In the genomic region with DNA sequence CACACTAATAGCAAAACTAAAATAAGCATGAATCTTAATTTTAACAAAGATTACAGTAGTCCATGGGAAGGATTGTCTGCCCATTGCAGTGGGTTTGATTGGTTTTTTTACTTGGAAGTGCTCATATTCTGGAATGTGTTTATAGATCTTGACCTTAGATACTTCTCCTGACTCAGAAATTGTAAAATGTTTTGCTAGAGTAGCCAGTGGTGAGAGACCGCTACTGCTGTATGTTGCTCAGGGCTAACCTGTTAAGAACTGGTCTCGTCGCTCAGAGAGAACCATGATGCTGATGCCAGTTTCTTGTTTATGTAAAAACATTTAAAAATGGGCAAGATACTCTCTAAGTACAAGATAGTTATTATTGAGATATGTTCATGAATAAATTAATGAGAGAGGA, we compare ENCODE assay signal across 19 cellular contexts.
A peak's percentile ranks its signal among the peaks of the same experiment; 100 is the strongest.
DNase-seq lines count a peak whose midpoint lies in the region; ATAC-seq and TF ChIP-seq lines count a peak whose summit lies in the region.
"Had no signal": no experiment of that assay in that cellular context is flagged by ENCODE, and none has a peak within 500 bp of the region (broad histone marks: within the 10 kb centered on the region; RNA-seq: fewer than 3 reads in every experiment).

No MANE protein-coding gene starts in this region.

- no peak overlapping the region for H3K4me2 ChIP-seq in mammary epithelial cell (ENCODE audit: insufficient read depth, low read depth, low read length)

- BruUV-seq in mammary epithelial cell (replicated peaks; lab: Mats Ljungman, UMichigan) = no TSS peak

- H3K27ac ChIP-seq in mammary epithelial cell (ENCODE audit: insufficient read depth, low read depth, low read length) (no peak overlapping the region), breast epithelium (no peak overlapping the region), mesodermal cell (ENCODE audit: low read depth, low read length, severe bottlenecking) (peak overlapping the region; percentile 62), ovary (no peak overlapping the region)
- H3K27ac ChIP-seq: 22Rv1, neural progenitor cell had no signal

- CTCF ChIA-PET in mammary epithelial cell (lab: Charles Lee; ENCODE audit: low non-redundant PET) = no interaction called here

- H3K4me3 ChIP-seq in mammary epithelial cell (replicated peaks in 1 of 3; ENCODE audit: insufficient read depth in 1 of 3, low read depth in 2 of 3, low read length in 3 of 3) = no peak overlapping the region
- H3K4me3 ChIP-seq in breast epithelium = no peak overlapping the region
- H3K4me3 ChIP-seq in astrocyte of the spinal cord (ENCODE audit: low read depth, low read length) = no peak overlapping the region
- no peak overlapping the region for H3K4me3 ChIP-seq in mesodermal cell (ENCODE audit: extremely low read depth, insufficient read depth, low read length, poor library complexity, severe bottlenecking)
- no peak overlapping the region for H3K4me3 ChIP-seq in mucosa of descending colon
- no peak overlapping the region for H3K4me3 ChIP-seq in ovary
- H3K4me3 ChIP-seq: esophagus squamous epithelium, neural progenitor cell had no signal

- TF ChIP-seq CTCF in mammary epithelial cell (conservative IDR thresholded peaks at IDR 0.05 in 1 of 2, IDR thresholded peaks at IDR 0.05 in 1 of 2; ENCODE audit: extremely low read depth in 1 of 2, insufficient read depth in 1 of 2, low read depth in 1 of 2, low read length in 2 of 2) (no peak), breast epithelium (IDR thresholded peaks at IDR 0.05) (no peak), astrocyte of the spinal cord (IDR thresholded peaks at IDR 0.05; ENCODE audit: low read depth, low read length) (no peak), mucosa of descending colon (IDR thresholded peaks at IDR 0.05) (no peak), ovary (IDR thresholded peaks at IDR 0.05) (no peak)

- no peaks in the 10 kb centered on the region for H3K9me3 ChIP-seq in mammary epithelial cell (replicated peaks; ENCODE audit: insufficient read depth, low read length)
- H3K9me3 ChIP-seq in breast epithelium = no peaks in the 10 kb centered on the region
- no peaks in the 10 kb centered on the region for H3K9me3 ChIP-seq in mesodermal cell (ENCODE audit: control insufficient read depth, low read length)
- no peaks in the 10 kb centered on the region for H3K9me3 ChIP-seq in mucosa of descending colon
- H3K9me3 ChIP-seq in ovary = no peaks in the 10 kb centered on the region
- H3K9me3 ChIP-seq: esophagus squamous epithelium had no signal

- peaks cover 52% of the 10 kb centered on the region for H3K4me1 ChIP-seq in mammary epithelial cell (ENCODE audit: insufficient read depth, low read length)
- H3K4me1 ChIP-seq in breast epithelium = no peaks in the 10 kb centered on the region
- H3K4me1 ChIP-seq in mesodermal cell (ENCODE audit: control insufficient read depth, insufficient read depth, low read length, poor library complexity, severe bottlenecking) = peaks cover 49% of the 10 kb centered on the region
- peaks cover 3% of the 10 kb centered on the region for H3K4me1 ChIP-seq in mucosa of descending colon (ENCODE audit: low read depth)
- peaks cover 2% of the 10 kb centered on the region for H3K4me1 ChIP-seq in ovary (ENCODE audit: insufficient read depth)

- TF ChIP-seq POLR2A in breast epithelium (IDR thresholded peaks at IDR 0.05) (no peak), ovary (IDR thresholded peaks at IDR 0.05) (no peak)

- intact Hi-C loops in mammary epithelial cell (cut with micrococcal nuclease) (no loop called here), breast epithelium (cut with DNase I; ENCODE audit: low total_unique reads) (no loop called here), mucosa of descending colon (cut with DNase I, micrococcal nuclease) (no loop called here), ovary (cut with DNase I) (no loop called here)

- H3K36me3 ChIP-seq in mammary epithelial cell (ENCODE audit: insufficient read depth, low read length) (no peaks in the 10 kb centered on the region), breast epithelium (no peaks in the 10 kb centered on the region), mesodermal cell (ENCODE audit: control insufficient read depth, insufficient read depth, low read length) (no peaks in the 10 kb centered on the region), mucosa of descending colon (ENCODE audit: low read depth) (no peaks in the 10 kb centered on the region), ovary (no peaks in the 10 kb centered on the region)
- H3K36me3 ChIP-seq: esophagus squamous epithelium, neural progenitor cell had no signal

- ATAC-seq in HG03280 (IDR thresholded peaks at IDR 0.05; ENCODE audit: unreplicated experiment) (no peak), mucosa of descending colon (no peak)
- ATAC-seq: activated CD8-positive, alpha-beta T cell treated with anti-CD3 and anti-CD28 coated beads for 36 hours; activated T-helper 17 cell treated with anti-CD3 and anti-CD28 coated beads, Interleukin-2, amount 50 U/mL, for 72 hours had no signal

- DNase-seq in mammary epithelial cell = peak; percentile 23
- DNase-seq in breast epithelium (ENCODE audit: low spot score in 2 of 2) = no peak
- peak; percentile 78 for DNase-seq in astrocyte of the spinal cord (ENCODE audit: low read depth, low spot score)
- DNase-seq in NCI-H82 (lab: John Stamatoyannopoulos, UW) = no peak
- DNase-seq in mucosa of descending colon = no peak
- DNase-seq in ovary = no peak
- DNase-seq: activated CD8-positive, alpha-beta T cell treated with anti-CD3 and anti-CD28 coated beads for 36 hours; anterior cingulate cortex; esophagus squamous epithelium; GDM1; NCI-H1930; NCI-H510A treated with DMSO at 0.1 percent for 48 hours; small intestine; stimulated activated naive CD4-positive, alpha-beta T cell had no signal

- in situ Hi-C loops in mammary epithelial cell (cut with MboI; ENCODE audit: low sequenced_read_pairs in 2 of 2) = no loop called here
- in situ Hi-C loops in astrocyte of the spinal cord (cut with HindIII; ENCODE audit: low sequenced_read_pairs) = no loop called here

- TF ChIP-seq EP300 in ovary (IDR thresholded peaks at IDR 0.05) = no peak

- dilution Hi-C loops in mammary epithelial cell (cut with HindIII; ENCODE audit: low sequenced_read_pairs) = no loop called here

- 98% methylated on average over 3 of the region's 3 CpGs for WGBS in mammary epithelial cell (ENCODE audit: low coverage, missing lambda C conversion rate)
- WGBS in mesodermal cell (ENCODE audit: insufficient coverage in 2 of 2), 2 experiments = 95 to 100% methylated on average over 1 to 3 of the region's 3 CpGs
- 70 to 82% (median 73%) methylated on average over 3 of the region's 3 CpGs for WGBS in ovary, 3 donors

- no peaks in the 10 kb centered on the region for H4K20me1 ChIP-seq in mammary epithelial cell (ENCODE audit: insufficient read depth, low read length)

- H3K9ac ChIP-seq in mammary epithelial cell (ENCODE audit: insufficient read depth, low read length) = no peak overlapping the region
- H3K9ac ChIP-seq: neural progenitor cell had no signal

- H3K27me3 ChIP-seq in mammary epithelial cell (ENCODE audit: insufficient read depth, low read length) = no peaks in the 10 kb centered on the region
- H3K27me3 ChIP-seq in breast epithelium = no peaks in the 10 kb centered on the region
- H3K27me3 ChIP-seq in ovary = no peaks in the 10 kb centered on the region
- H3K27me3 ChIP-seq: esophagus squamous epithelium, neural progenitor cell had no signal

- H2AFZ ChIP-seq in mammary epithelial cell (ENCODE audit: low read depth, low read length) = no peak overlapping the region
- H2AFZ ChIP-seq: neural progenitor cell had no signal

- peaks cover 48% of the 10 kb centered on the region for H3K79me2 ChIP-seq in mammary epithelial cell (ENCODE audit: insufficient read depth, low read length)

Comparison
In these comparisons a context has a peak if more than half of its experiments do, and no peak if none do; other contexts are left out.
1. DNase-seq: peak in mammary epithelial cell (single experiment) and astrocyte of the spinal cord (single experiment); none in breast epithelium (0 of 2), NCI-H82 (single experiment), mucosa of descending colon (0 of 3) and ovary (0 of 5).